1 cellular context compared by ENCODE assay signal in the genomic region with DNA sequence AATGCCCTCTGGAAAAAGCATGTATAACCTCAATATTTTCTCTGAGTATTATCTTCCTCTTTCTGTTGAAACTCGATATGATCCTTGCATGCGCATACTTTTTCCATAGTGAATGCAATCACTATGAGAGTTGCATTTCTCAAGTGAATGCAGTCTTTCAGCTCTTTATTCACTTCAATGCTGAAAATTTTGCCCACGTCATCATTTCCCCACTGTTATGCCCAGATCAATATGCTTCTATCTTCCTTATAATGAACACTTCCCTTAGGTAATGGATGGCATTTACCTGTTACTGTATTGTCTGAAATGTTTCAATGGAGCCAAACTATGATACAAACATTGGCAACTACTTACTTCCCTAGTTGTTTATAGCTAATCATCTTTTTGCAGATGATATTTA.
TF ChIP-seq lines count a peak whose summit lies in the region.

No MANE protein-coding gene starts in this region.

TF ChIP-seq in HepG2, 621 proteins besides CTCF, POLR2A, EP300 and RAD21:
- TF ChIP-seq, protein P1, sequence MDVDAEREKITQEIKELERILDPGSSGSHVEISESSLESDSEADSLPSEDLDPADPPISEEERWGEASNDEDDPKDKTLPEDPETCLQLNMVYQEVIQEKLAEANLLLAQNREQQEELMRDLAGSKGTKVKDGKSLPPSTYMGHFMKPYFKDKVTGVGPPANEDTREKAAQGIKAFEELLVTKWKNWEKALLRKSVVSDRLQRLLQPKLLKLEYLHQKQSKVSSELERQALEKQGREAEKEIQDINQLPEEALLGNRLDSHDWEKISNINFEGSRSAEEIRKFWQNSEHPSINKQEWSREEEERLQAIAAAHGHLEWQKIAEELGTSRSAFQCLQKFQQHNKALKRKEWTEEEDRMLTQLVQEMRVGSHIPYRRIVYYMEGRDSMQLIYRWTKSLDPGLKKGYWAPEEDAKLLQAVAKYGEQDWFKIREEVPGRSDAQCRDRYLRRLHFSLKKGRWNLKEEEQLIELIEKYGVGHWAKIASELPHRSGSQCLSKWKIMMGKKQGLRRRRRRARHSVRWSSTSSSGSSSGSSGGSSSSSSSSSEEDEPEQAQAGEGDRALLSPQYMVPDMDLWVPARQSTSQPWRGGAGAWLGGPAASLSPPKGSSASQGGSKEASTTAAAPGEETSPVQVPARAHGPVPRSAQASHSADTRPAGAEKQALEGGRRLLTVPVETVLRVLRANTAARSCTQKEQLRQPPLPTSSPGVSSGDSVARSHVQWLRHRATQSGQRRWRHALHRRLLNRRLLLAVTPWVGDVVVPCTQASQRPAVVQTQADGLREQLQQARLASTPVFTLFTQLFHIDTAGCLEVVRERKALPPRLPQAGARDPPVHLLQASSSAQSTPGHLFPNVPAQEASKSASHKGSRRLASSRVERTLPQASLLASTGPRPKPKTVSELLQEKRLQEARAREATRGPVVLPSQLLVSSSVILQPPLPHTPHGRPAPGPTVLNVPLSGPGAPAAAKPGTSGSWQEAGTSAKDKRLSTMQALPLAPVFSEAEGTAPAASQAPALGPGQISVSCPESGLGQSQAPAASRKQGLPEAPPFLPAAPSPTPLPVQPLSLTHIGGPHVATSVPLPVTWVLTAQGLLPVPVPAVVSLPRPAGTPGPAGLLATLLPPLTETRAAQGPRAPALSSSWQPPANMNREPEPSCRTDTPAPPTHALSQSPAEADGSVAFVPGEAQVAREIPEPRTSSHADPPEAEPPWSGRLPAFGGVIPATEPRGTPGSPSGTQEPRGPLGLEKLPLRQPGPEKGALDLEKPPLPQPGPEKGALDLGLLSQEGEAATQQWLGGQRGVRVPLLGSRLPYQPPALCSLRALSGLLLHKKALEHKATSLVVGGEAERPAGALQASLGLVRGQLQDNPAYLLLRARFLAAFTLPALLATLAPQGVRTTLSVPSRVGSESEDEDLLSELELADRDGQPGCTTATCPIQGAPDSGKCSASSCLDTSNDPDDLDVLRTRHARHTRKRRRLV (CRISPR knock-in tag; IDR thresholded peaks at IDR 0.05) = no peak
- TF ChIP-seq MAFK (conservative IDR thresholded peaks at IDR 0.05 in 1 of 2, IDR thresholded peaks at IDR 0.05 in 1 of 2; ENCODE audit: low read length in 2 of 2) (peak; percentile 82 to 95), ZC3H13 (CRISPR knock-in tag; IDR thresholded peaks at IDR 0.05) (no peak), FOXP1 (IDR thresholded peaks at IDR 0.05) (no peak), FOXP1 (CRISPR knock-in tag; IDR thresholded peaks at IDR 0.05) (no peak), MAFF (IDR thresholded peaks at IDR 0.05; ENCODE audit: low read depth, low read length) (peak; percentile 92)
